In the genomic region with DNA sequence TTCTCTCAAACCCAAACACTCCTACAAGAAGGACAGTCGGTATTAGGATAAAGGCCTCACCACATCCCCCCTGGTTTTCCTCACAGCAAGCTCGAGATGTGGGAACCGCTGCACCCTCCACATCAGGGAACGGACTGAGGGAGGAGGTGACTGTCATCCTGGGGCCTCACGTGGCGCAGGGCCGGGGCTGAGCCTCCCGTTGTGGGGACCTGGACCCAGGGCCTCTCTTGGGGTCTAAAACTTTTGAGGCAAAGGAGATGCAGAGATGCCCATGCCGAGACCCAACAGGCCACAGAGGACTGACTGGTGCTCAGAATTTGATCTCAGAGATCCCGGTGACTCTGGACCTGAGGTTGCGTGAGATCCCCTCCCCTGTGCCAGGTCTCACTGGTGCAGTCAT, we compare ENCODE assay signal across 27 cellular contexts.
A peak's percentile ranks its signal among the peaks of the same experiment; 100 is the strongest.
DNase-seq lines count a peak whose midpoint lies in the region; ATAC-seq and TF ChIP-seq lines count a peak whose summit lies in the region.
"Had no signal": no experiment of that assay in that cellular context is flagged by ENCODE, and none has a peak within 500 bp of the region (broad histone marks: within the 10 kb centered on the region; RNA-seq: fewer than 3 reads in every experiment).

No MANE protein-coding gene starts in this region.

- H3K27ac Mint-ChIP-seq in activated naive CD4-positive, alpha-beta T cell treated with anti-CD3 and anti-CD28 coated beads, Interleukin-2, amount 10 ng/mL, durations not matched to agents 7 days and 5 days = no peak overlapping the region
- H3K27ac Mint-ChIP-seq in activated naive CD4-positive, alpha-beta T cell treated with anti-CD3 and anti-CD28 coated beads, Interleukin-2, amount 50 U/mL, for 72 hours = no peak overlapping the region
- no peak overlapping the region for H3K27ac Mint-ChIP-seq in osteocyte (ENCODE audit: unreplicated experiment)
- H3K27ac Mint-ChIP-seq: neural progenitor cell; progenitor cell of endocrine pancreas; stimulated activated naive CD8-positive, alpha-beta T cell treated with anti-CD3 and anti-CD28 coated beads, Interleukin-15, Interleukin-2, amounts not matched to agents 100 ng/mL and 50 ng/mL, for 24 hours; WTC11 had no signal

- no peak overlapping the region for H3K27ac ChIP-seq in coronary artery
- H3K27ac ChIP-seq in upper lobe of left lung = no peak overlapping the region
- H3K27ac ChIP-seq: breast epithelium, neural progenitor cell, tibial nerve had no signal

- H3K4me1 Mint-ChIP-seq in activated naive CD4-positive, alpha-beta T cell treated with anti-CD3 and anti-CD28 coated beads, Interleukin-2, amount 10 ng/mL, durations not matched to agents 7 days and 5 days = peaks cover 5% of the 10 kb centered on the region
- no peaks in the 10 kb centered on the region for H3K4me1 Mint-ChIP-seq in osteocyte (ENCODE audit: unreplicated experiment)

- TF ChIP-seq CTCF in coronary artery (IDR thresholded peaks at IDR 0.05) (no peak), osteocyte (IDR thresholded peaks at IDR 0.05) (no peak), upper lobe of left lung (IDR thresholded peaks at IDR 0.05) (no peak)

- H3K9me3 Mint-ChIP-seq in activated naive CD4-positive, alpha-beta T cell treated with anti-CD3 and anti-CD28 coated beads, Interleukin-2, amount 10 ng/mL, durations not matched to agents 7 days and 5 days = no peaks in the 10 kb centered on the region
- no peaks in the 10 kb centered on the region for H3K9me3 Mint-ChIP-seq in activated naive CD4-positive, alpha-beta T cell treated with anti-CD3 and anti-CD28 coated beads, Interleukin-2, amount 50 U/mL, for 72 hours
- no peaks in the 10 kb centered on the region for H3K9me3 Mint-ChIP-seq in osteocyte (ENCODE audit: unreplicated experiment)
- H3K9me3 Mint-ChIP-seq: stimulated activated naive CD8-positive, alpha-beta T cell treated with anti-CD3 and anti-CD28 coated beads, Interleukin-15, Interleukin-2, amounts not matched to agents 100 ng/mL and 50 ng/mL, for 24 hours; WTC11 had no signal

- H3K36me3 Mint-ChIP-seq in activated naive CD4-positive, alpha-beta T cell treated with anti-CD3 and anti-CD28 coated beads, Interleukin-2, amount 10 ng/mL, durations not matched to agents 7 days and 5 days = no peaks in the 10 kb centered on the region
- H3K36me3 Mint-ChIP-seq in activated naive CD4-positive, alpha-beta T cell treated with anti-CD3 and anti-CD28 coated beads, Interleukin-2, amount 50 U/mL, for 72 hours = no peaks in the 10 kb centered on the region
- H3K36me3 Mint-ChIP-seq in osteocyte (ENCODE audit: unreplicated experiment) = no peaks in the 10 kb centered on the region
- H3K36me3 Mint-ChIP-seq: neural progenitor cell, WTC11 had no signal

- peaks cover 22% of the 10 kb centered on the region for H3K27me3 Mint-ChIP-seq in activated naive CD4-positive, alpha-beta T cell treated with anti-CD3 and anti-CD28 coated beads, Interleukin-2, amount 10 ng/mL, durations not matched to agents 7 days and 5 days
- H3K27me3 Mint-ChIP-seq in osteocyte (ENCODE audit: unreplicated experiment) = no peaks in the 10 kb centered on the region
- H3K27me3 Mint-ChIP-seq: stimulated activated naive CD8-positive, alpha-beta T cell treated with anti-CD3 and anti-CD28 coated beads, Interleukin-15, Interleukin-2, amounts not matched to agents 100 ng/mL and 50 ng/mL, for 24 hours had no signal

- H3K4me3 Mint-ChIP-seq in activated naive CD4-positive, alpha-beta T cell treated with anti-CD3 and anti-CD28 coated beads, Interleukin-2, amount 10 ng/mL, durations not matched to agents 7 days and 5 days = no peak overlapping the region
- no peak overlapping the region for H3K4me3 Mint-ChIP-seq in osteocyte (ENCODE audit: unreplicated experiment)
- H3K4me3 Mint-ChIP-seq: neural progenitor cell; stimulated activated naive CD8-positive, alpha-beta T cell treated with anti-CD3 and anti-CD28 coated beads, Interleukin-15, Interleukin-2, amounts not matched to agents 100 ng/mL and 50 ng/mL, for 24 hours; WTC11 had no signal

- CTCF ChIA-PET in activated naive CD4-positive, alpha-beta T cell treated with anti-CD3 and anti-CD28 coated beads, Interleukin-2, amount 10 ng/mL, durations not matched to agents 7 days and 5 days (lab: Charles Lee) = no interaction called here

- peak; percentile 18 for DNase-seq in activated naive CD4-positive, alpha-beta T cell treated with anti-CD3 and anti-CD28 coated beads, Interleukin-2, amount 10 ng/mL, durations not matched to agents 7 days and 5 days
- no peak for DNase-seq in activated naive CD4-positive, alpha-beta T cell treated with anti-CD3 and anti-CD28 coated beads, Interleukin-2, amount 50 U/mL, for 72 hours (ENCODE audit: low spot score in 2 of 2)
- DNase-seq in coronary artery (ENCODE audit: low spot score) (peak; percentile 65), osteocyte (ENCODE audit: extremely low spot score, unreplicated experiment) (peak; percentile 73), upper lobe of left lung (peak; percentile 13 to 68), HCEC 1CT (no peak), NCI-H2171 treated with DMSO at 0.1 percent for 48 hours (lab: John Stamatoyannopoulos, UW) (no peak)
- DNase-seq: activated CD4-positive, alpha-beta T cell treated with anti-CD3 and anti-CD28 coated beads, Interleukin-2, amount 50 U/mL, for 48 hours; activated naive CD4-positive, alpha-beta T cell; amniotic stem cell; effector memory CD4-positive, alpha-beta T cell; foreskin fibroblast; KBM-7; MG63; NCI-H1105 treated with DMSO at 0.1 percent for 48 hours; NCI-H2029; NCI-H526 treated with DMSO at 0.1 percent for 48 hours; SHP77 treated with DMSO at 0.1 percent for 48 hours; T1000 had no signal

- no peaks in the 10 kb centered on the region for H3K9me3 ChIP-seq in upper lobe of left lung
- H3K9me3 ChIP-seq: breast epithelium, MG63 had no signal

- 87 to 95% methylated on average over 8 to 11 of the region's 11 CpGs for WGBS in upper lobe of left lung, 2 donors

- TF ChIP-seq POLR2A in upper lobe of left lung (IDR thresholded peaks at IDR 0.05) = no peak

- no peaks in the 10 kb centered on the region for H3K4me1 ChIP-seq in upper lobe of left lung
- H3K4me1 ChIP-seq: breast epithelium, neural progenitor cell, tibial nerve had no signal

- no peaks in the 10 kb centered on the region for H3K27me3 ChIP-seq in upper lobe of left lung
- H3K27me3 ChIP-seq: tibial nerve had no signal

- H3K36me3 ChIP-seq in upper lobe of left lung = no peaks in the 10 kb centered on the region
- H3K36me3 ChIP-seq: breast epithelium, MG63, neural progenitor cell, tibial nerve had no signal

- no peak for ATAC-seq in activated naive CD4-positive, alpha-beta T cell treated with anti-CD3 and anti-CD28 coated beads, Interleukin-2, amount 50 U/mL, for 72 hours
- ATAC-seq in upper lobe of left lung (ENCODE audit: low FRiP score in 2 of 2) = no peak
- ATAC-seq: esophagus mucosa, HCT116 had no signal

- TF ChIP-seq EP300 in upper lobe of left lung (IDR thresholded peaks at IDR 0.05) = no peak

- H3K4me3 ChIP-seq in coronary artery (no peak overlapping the region), upper lobe of left lung (no peak overlapping the region)
- H3K4me3 ChIP-seq: breast epithelium, MG63, neural progenitor cell, tibial nerve had no signal

Comparison
In these comparisons a context has a peak if more than half of its experiments do, and no peak if none do; other contexts are left out.
1. DNase-seq: peak in activated naive CD4-positive, alpha-beta T cell treated with anti-CD3 and anti-CD28 coated beads, Interleukin-2, amount 10 ng/mL, durations not matched to agents 7 days and 5 days (single experiment), coronary artery (single experiment), osteocyte (single experiment) and upper lobe of left lung (2 of 2); none in activated naive CD4-positive, alpha-beta T cell treated with anti-CD3 and anti-CD28 coated beads, Interleukin-2, amount 50 U/mL, for 72 hours (0 of 2), HCEC 1CT (single experiment) and NCI-H2171 treated with DMSO at 0.1 percent for 48 hours (single experiment).